Comparison of ENCODE assay signal across 14 cellular contexts in genomic region chr1:15515026-15515663, GRCh38. TPM values are rescaled to one million over a fixed set of nuclear protein-coding genes. Genes with fewer than 3 reads are reported as not detected.
A peak's percentile ranks its signal among the peaks of the same experiment; 100 is the strongest.
DNase-seq lines count a peak whose midpoint lies in the region; ATAC-seq lines count a peak whose summit lies in the region.
"Had no signal": no experiment of that assay in that cellular context is flagged by ENCODE, and none has a peak within 500 bp of the region (broad histone marks: within the 10 kb centered on the region; RNA-seq: fewer than 3 reads in every experiment).

No MANE protein-coding gene starts in this region.

- intact Hi-C loops in dendritic cell treated with granulocyte-macrophage colony-stimulating factor and Interleukin-4, amounts not matched to agents 40 ng/mL and 50 ng/mL, for 4 days (cut with micrococcal nuclease) = no loop called here

- H3K9me3 Mint-ChIP-seq in stimulated activated naive CD8-positive, alpha-beta T cell treated with anti-CD3 and anti-CD28 coated beads, Interleukin-15, Interleukin-2, amounts not matched to agents 100 ng/mL and 50 ng/mL, for 24 hours = no peaks in the 10 kb centered on the region
- no peaks in the 10 kb centered on the region for H3K9me3 Mint-ChIP-seq in dendritic cell treated with granulocyte-macrophage colony-stimulating factor and Interleukin-4, amounts not matched to agents 40 ng/mL and 50 ng/mL, for 4 days
- H3K9me3 Mint-ChIP-seq: type B pancreatic cell had no signal

- DNase-seq in stimulated activated naive CD8-positive, alpha-beta T cell treated with anti-CD3 and anti-CD28 coated beads, Interleukin-15, Interleukin-2, amounts not matched to agents 100 U/mL and 50 U/mL, for 24 hours = no peak
- DNase-seq in SK-MEL-5 (ENCODE audit: low read depth, low spot score) (peak; percentile 56), NCI-H1436 treated with DMSO at 0.1 percent for 48 hours (lab: John Stamatoyannopoulos, UW) (no peak), cerebellar cortex (ENCODE audit: low spot score) (no peak)
- DNase-seq: activated effector memory CD4-positive, alpha-beta T cell treated with Interleukin-2 at 50 U/mL for 16 hours; central memory CD4-positive, alpha-beta T cell; IMR-90 had no signal

- H3K27ac Mint-ChIP-seq in stimulated activated naive CD8-positive, alpha-beta T cell treated with anti-CD3 and anti-CD28 coated beads, Interleukin-15, Interleukin-2, amounts not matched to agents 100 ng/mL and 50 ng/mL, for 24 hours = peak overlapping the region; percentile 72
- peak overlapping the region; percentile 74 for H3K27ac Mint-ChIP-seq in dendritic cell treated with granulocyte-macrophage colony-stimulating factor and Interleukin-4, amounts not matched to agents 40 ng/mL and 50 ng/mL, for 4 days
- H3K27ac Mint-ChIP-seq: type B pancreatic cell had no signal

- H3K36me3 Mint-ChIP-seq in stimulated activated naive CD8-positive, alpha-beta T cell treated with anti-CD3 and anti-CD28 coated beads, Interleukin-15, Interleukin-2, amounts not matched to agents 100 ng/mL and 50 ng/mL, for 24 hours (ENCODE audit: low read depth) = peaks cover 37% of the 10 kb centered on the region
- H3K36me3 Mint-ChIP-seq in dendritic cell treated with granulocyte-macrophage colony-stimulating factor and Interleukin-4, amounts not matched to agents 40 ng/mL and 50 ng/mL, for 4 days (ENCODE audit: low read depth) = peaks cover 61% of the 10 kb centered on the region

- no peak for ATAC-seq in stimulated activated naive CD8-positive, alpha-beta T cell treated with anti-CD3 and anti-CD28 coated beads, Interleukin-15, Interleukin-2, amounts not matched to agents 100 U/mL and 50 U/mL, for 24 hours
- ATAC-seq in GM18870 (IDR thresholded peaks at IDR 0.05; ENCODE audit: unreplicated experiment) (no peak), HG03432 (IDR thresholded peaks at IDR 0.05; ENCODE audit: unreplicated experiment) (no peak)

- no peaks in the 10 kb centered on the region for H3K27me3 Mint-ChIP-seq in stimulated activated naive CD8-positive, alpha-beta T cell treated with anti-CD3 and anti-CD28 coated beads, Interleukin-15, Interleukin-2, amounts not matched to agents 100 ng/mL and 50 ng/mL, for 24 hours
- H3K27me3 Mint-ChIP-seq in dendritic cell treated with granulocyte-macrophage colony-stimulating factor and Interleukin-4, amounts not matched to agents 40 ng/mL and 50 ng/mL, for 4 days = no peaks in the 10 kb centered on the region
- H3K27me3 Mint-ChIP-seq: type B pancreatic cell had no signal

- in situ Hi-C loops in SK-MEL-5 (cut with HindIII; ENCODE audit: low pct_unique_long_range_greater_than_20kb, low sequenced_read_pairs) = no loop called here

- H3K4me3 Mint-ChIP-seq in stimulated activated naive CD8-positive, alpha-beta T cell treated with anti-CD3 and anti-CD28 coated beads, Interleukin-15, Interleukin-2, amounts not matched to agents 100 ng/mL and 50 ng/mL, for 24 hours = peak overlapping the region; percentile 27
- peak overlapping the region; percentile 5 for H3K4me3 Mint-ChIP-seq in dendritic cell treated with granulocyte-macrophage colony-stimulating factor and Interleukin-4, amounts not matched to agents 40 ng/mL and 50 ng/mL, for 4 days
- H3K4me3 Mint-ChIP-seq: type B pancreatic cell had no signal

- H3K4me1 Mint-ChIP-seq in stimulated activated naive CD8-positive, alpha-beta T cell treated with anti-CD3 and anti-CD28 coated beads, Interleukin-15, Interleukin-2, amounts not matched to agents 100 ng/mL and 50 ng/mL, for 24 hours (ENCODE audit: low read depth) = peaks cover 8% of the 10 kb centered on the region
- peaks cover 36% of the 10 kb centered on the region for H3K4me1 Mint-ChIP-seq in dendritic cell treated with granulocyte-macrophage colony-stimulating factor and Interleukin-4, amounts not matched to agents 40 ng/mL and 50 ng/mL, for 4 days (ENCODE audit: low read depth)

RNA-seq across cellular contexts. Expression of gene CASP9, which starts 8.9 kb away (rescaled TPM):
- total RNA-seq in SK-MEL-5 (2014; rRNA removed; shearing (Covaris generic)) = 14.7 and 17.1 TPM in 2 replicates
- polyA plus RNA-seq in SK-MEL-5 (2015; cell fraction: cytosol; rRNA removed) = 12.9 and 18.9 TPM in 2 replicates
- polyA plus RNA-seq in SK-MEL-5 (2015; cell fraction: nucleus; rRNA removed) = 13.4 and 14.6 TPM in 2 replicates

RNA-seq across cellular contexts. Expression of gene DNAJC16, which starts 11.5 kb away (rescaled TPM):
- total RNA-seq in SK-MEL-5 (2014; rRNA removed; shearing (Covaris generic)) = 11.5 and 15.1 TPM in 2 replicates
- 10.4 and 17.1 TPM in 2 replicates for polyA plus RNA-seq in SK-MEL-5 (2015; cell fraction: cytosol; rRNA removed)
- 27.5 and 30.6 TPM in 2 replicates for polyA plus RNA-seq in SK-MEL-5 (2015; cell fraction: nucleus; rRNA removed)

RNA-seq across cellular contexts. Expression of gene CELA2B, which starts 39.2 kb away (rescaled TPM):
- total RNA-seq in SK-MEL-5 (2014; rRNA removed; shearing (Covaris generic)) = not detected in 2 replicates
- not detected in 2 replicates for polyA plus RNA-seq in SK-MEL-5 (2015; cell fraction: cytosol; rRNA removed)
- polyA plus RNA-seq in SK-MEL-5 (2015; cell fraction: nucleus; rRNA removed) = not detected in 2 replicates
- total RNA-seq: IMR-90, Peyer's patch had no signal
- polyA plus RNA-seq: IMR-90, keratinocyte had no signal

RNA-seq across cellular contexts. Expression of gene CELA2A, which starts 58.6 kb away (rescaled TPM):
- total RNA-seq in SK-MEL-5 (2014; rRNA removed; shearing (Covaris generic)) = not detected in 2 replicates
- polyA plus RNA-seq in SK-MEL-5 (2015; cell fraction: cytosol; rRNA removed) = not detected in 2 replicates
- polyA plus RNA-seq in SK-MEL-5 (2015; cell fraction: nucleus; rRNA removed) = not detected in 2 replicates
- total RNA-seq: IMR-90, Peyer's patch had no signal
- polyA plus RNA-seq: IMR-90, keratinocyte had no signal
